11 cellular contexts compared by ENCODE assay signal in the genomic region with DNA sequence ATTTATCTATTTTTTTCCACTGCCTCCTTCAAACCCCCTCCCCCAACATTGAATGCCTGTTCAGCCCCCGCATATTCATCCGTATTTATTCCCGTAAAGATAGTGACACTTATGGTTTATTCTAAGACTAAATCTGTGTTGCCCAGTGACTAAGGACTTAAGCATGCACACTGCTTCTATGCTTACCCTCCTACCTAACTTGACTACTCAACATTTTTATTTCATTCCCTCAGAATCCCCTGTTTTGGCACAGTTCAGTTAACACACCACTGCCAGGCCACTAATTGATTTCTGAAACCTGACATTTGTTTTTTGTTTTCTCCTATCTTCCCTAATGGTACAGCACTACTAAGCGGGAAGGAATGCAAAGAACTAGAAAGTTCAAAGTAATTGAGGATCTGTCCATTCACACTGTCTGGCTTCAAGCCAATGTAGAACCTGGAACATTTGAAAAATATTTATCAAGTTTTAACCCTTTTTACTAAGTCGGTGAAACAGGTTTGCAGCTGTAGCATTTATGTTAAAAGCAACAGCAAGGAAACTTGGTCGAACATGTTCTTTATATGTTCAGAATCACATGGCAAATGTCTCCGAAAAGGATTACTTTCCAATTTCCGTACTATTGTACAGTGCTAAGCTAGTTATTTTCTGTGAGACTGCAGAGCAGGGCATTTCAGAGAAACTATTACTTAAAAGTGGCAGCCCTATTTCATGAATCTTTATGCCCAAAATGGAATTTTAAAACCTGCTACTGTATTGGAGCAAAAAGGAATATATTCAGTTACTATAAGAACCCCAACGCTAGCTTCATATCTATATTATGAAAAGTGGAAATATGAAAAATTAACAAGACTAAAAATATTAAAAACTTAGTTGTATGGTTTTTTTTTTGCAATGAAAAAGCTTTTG. TPM values are rescaled to one million over a fixed set of nuclear protein-coding genes. Genes with fewer than 3 reads are reported as not detected.
DNase-seq lines count a peak whose midpoint lies in the region; ATAC-seq and TF ChIP-seq lines count a peak whose summit lies in the region.
"Had no signal": no experiment of that assay in that cellular context is flagged by ENCODE, and none has a peak within 500 bp of the region (broad histone marks: within the 10 kb centered on the region; RNA-seq: fewer than 3 reads in every experiment).

No MANE protein-coding gene starts in this region.

- H3K4me1 ChIP-seq in IMR-90 (ENCODE audit: control insufficient read depth, insufficient read depth, low read length) (no peaks in the 10 kb centered on the region; the same call in 1 of the 2 replicates), mammary epithelial cell (ENCODE audit: insufficient read depth, low read length) (peaks cover 25% of the 10 kb centered on the region), mucosa of descending colon (ENCODE audit: low read depth) (no peaks in the 10 kb centered on the region)

- 0 out of 2 replicates have a peak, but pooled peaks have one; percentile 2 for ATAC-seq in IMR-90 (ENCODE audit: low read depth)
- ATAC-seq in mucosa of descending colon: no peak
- ATAC-seq in HG02798 (IDR thresholded peaks at IDR 0.05; ENCODE audit: poor library complexity, unreplicated experiment): no peak
- ATAC-seq in effector memory CD8-positive, alpha-beta T cell (replicated peaks): no peak
- ATAC-seq in GM19023 (IDR thresholded peaks at IDR 0.05; ENCODE audit: unreplicated experiment): no peak
- ATAC-seq: heart left ventricle had no signal

- H4K5ac ChIP-seq in IMR-90 (ENCODE audit: low read depth, low read length): no peak overlapping the region

- no peak for TF ChIP-seq RAD21 in IMR-90 (IDR thresholded peaks at IDR 0.05; ENCODE audit: low read length)

- TF ChIP-seq CTCF in AG04449 (IDR thresholded peaks at IDR 0.05; ENCODE audit: insufficient read depth, low read length, missing control alignments): no peak
- no peak for TF ChIP-seq CTCF in IMR-90 (conservative IDR thresholded peaks at IDR 0.05; ENCODE audit: low read depth, low read length)
- TF ChIP-seq CTCF in mammary epithelial cell (conservative IDR thresholded peaks at IDR 0.05 in 1 of 2, IDR thresholded peaks at IDR 0.05 in 1 of 2; ENCODE audit: extremely low read depth in 1 of 2, insufficient read depth in 1 of 2, low read depth in 1 of 2, low read length in 2 of 2): no peak
- TF ChIP-seq CTCF in mucosa of descending colon (IDR thresholded peaks at IDR 0.05): no peak

- no peak overlapping the region for H2BK5ac ChIP-seq in IMR-90 (ENCODE audit: low read depth, low read length, poor library complexity, severe bottlenecking)

- BruUV-seq in IMR-90 (replicated peaks; lab: Mats Ljungman, UMichigan) (no TSS peak), mammary epithelial cell (replicated peaks; lab: Mats Ljungman, UMichigan) (no TSS peak)

- no peak overlapping the region for H3K27ac ChIP-seq in IMR-90 (ENCODE audit: insufficient read depth, low read length)
- H3K27ac ChIP-seq in mammary epithelial cell (ENCODE audit: insufficient read depth, low read depth, low read length): peak overlapping the region; percentile 52
- H3K27ac ChIP-seq: C4-2B, heart left ventricle, SJCRH30 had no signal

- H3K14ac ChIP-seq in IMR-90 (replicated peaks; ENCODE audit: low read depth, low read length): 0 out of 2 replicates have a peak overlapping the region, but pooled peaks have one; percentile 11

- H3K9ac ChIP-seq in IMR-90 (ENCODE audit: low read depth, low read length) (no peak overlapping the region), mammary epithelial cell (ENCODE audit: insufficient read depth, low read length) (peak overlapping the region; percentile 2)

- no peaks in the 10 kb centered on the region for H3K36me3 ChIP-seq in IMR-90 (ENCODE audit: control insufficient read depth, insufficient read depth, low read length)
- H3K36me3 ChIP-seq in mammary epithelial cell (ENCODE audit: insufficient read depth, low read length): no peaks in the 10 kb centered on the region
- no peaks in the 10 kb centered on the region for H3K36me3 ChIP-seq in mucosa of descending colon (ENCODE audit: low read depth)
- H3K36me3 ChIP-seq: heart left ventricle, SJCRH30 had no signal

- no peak overlapping the region for H2AFZ ChIP-seq in IMR-90 (replicated peaks; ENCODE audit: low read length, poor library complexity)
- H2AFZ ChIP-seq in mammary epithelial cell (ENCODE audit: low read depth, low read length): peak overlapping the region; percentile 0

- H4K20me1 ChIP-seq in IMR-90 (ENCODE audit: insufficient read depth, low read length): no peaks in the 10 kb centered on the region
- H4K20me1 ChIP-seq in mammary epithelial cell (ENCODE audit: insufficient read depth, low read length): no peaks in the 10 kb centered on the region

- H3K4me2 ChIP-seq in IMR-90 (ENCODE audit: low read depth, low read length) (peak overlapping the region; percentile 30; the same call in 1 of the 2 replicates), mammary epithelial cell (ENCODE audit: insufficient read depth, low read depth, low read length) (peak overlapping the region; percentile 50)

- peaks cover 35 to 43% of the 10 kb centered on the region in 2 donors for H3K27me3 Mint-ChIP-seq in effector memory CD8-positive, alpha-beta T cell

- 0 out of 2 replicates have a peak, but pooled peaks cover 3% of the 10 kb centered on the region for H3K9me1 ChIP-seq in IMR-90 (ENCODE audit: insufficient read depth, low read length)

- peak; percentile 24 for DNase-seq in AG04449 (ENCODE audit: low read depth, low spot score)
- DNase-seq in IMR-90: peak; percentile 84
- DNase-seq in mammary epithelial cell: peak; percentile 61
- no peak for DNase-seq in mucosa of descending colon
- no peak for DNase-seq in NCI-H526 (lab: John Stamatoyannopoulos, UW)
- DNase-seq in effector memory CD8-positive, alpha-beta T cell: no peak
- DNase-seq: heart left ventricle had no signal

- dilution Hi-C loops in IMR-90 (cut with HindIII; ENCODE audit: low sequenced_read_pairs, unreplicated experiment) (no loop called here), mammary epithelial cell (cut with HindIII; ENCODE audit: low sequenced_read_pairs) (no loop called here)

- H3K4ac ChIP-seq in IMR-90 (ENCODE audit: low read depth, low read length): no peak overlapping the region

- H3K4me3 ChIP-seq in AG04449 (ENCODE audit: low read depth, low read length) (no peak overlapping the region), IMR-90 (ENCODE audit: insufficient read depth, low read depth, low read length) (no peak overlapping the region), mammary epithelial cell (replicated peaks in 1 of 3; ENCODE audit: insufficient read depth in 1 of 3, low read depth in 2 of 3, low read length in 3 of 3) (no peak overlapping the region), mucosa of descending colon (peak overlapping the region; percentile 1)
- H3K4me3 ChIP-seq: heart left ventricle, SJCRH30 had no signal

- no peak overlapping the region; the same call in 1 of the 2 replicates for H2BK120ac ChIP-seq in IMR-90 (ENCODE audit: low read depth, low read length)

- no peak overlapping the region for H3K4me3 Mint-ChIP-seq in effector memory CD8-positive, alpha-beta T cell

- H3K9me3 ChIP-seq in IMR-90 (ENCODE audit: control insufficient read depth, insufficient read depth, low read length): no peaks in the 10 kb centered on the region
- no peaks in the 10 kb centered on the region for H3K9me3 ChIP-seq in mammary epithelial cell (replicated peaks; ENCODE audit: insufficient read depth, low read length)
- H3K9me3 ChIP-seq in mucosa of descending colon: no peaks in the 10 kb centered on the region
- H3K9me3 ChIP-seq: heart left ventricle, SJCRH30 had no signal

- peaks cover 5 to 13% of the 10 kb centered on the region in 2 donors for H3K4me1 Mint-ChIP-seq in effector memory CD8-positive, alpha-beta T cell (ENCODE audit: low read depth in 2 of 2)

- in situ Hi-C loops in IMR-90 (cut with MboI; ENCODE audit: low sequenced_read_pairs) (no loop called here), mammary epithelial cell (cut with MboI; ENCODE audit: low sequenced_read_pairs in 2 of 2) (loop anchor here in 1 of 2 donors (25.0 kb wide), 2 partner anchors 219 to 656 kb away; no protein-coding TSS in a partner anchor)

- H4K91ac ChIP-seq in IMR-90 (ENCODE audit: insufficient read depth, low read depth, low read length): no peak overlapping the region

- CTCF ChIA-PET in AG04449 (lab: Yijun Ruan, JAX): interaction anchor here (1.5 to 2.4 kb wide), 2 partner anchors 22 to 217 kb away, joined by 3 to 8 read pairs; no protein-coding TSS in a partner anchor
- CTCF ChIA-PET in IMR-90 (lab: Yijun Ruan, JAX): interaction anchor here (0.6 to 0.9 kb wide), 2 partner anchors 38 to 192 kb away, joined by 4 to 5 read pairs; no protein-coding TSS in a partner anchor
- CTCF ChIA-PET in mammary epithelial cell (lab: Charles Lee; ENCODE audit: low non-redundant PET): interaction anchor here (0.7 kb wide), 1 partner anchor 251 kb away, joined by 3 read pairs; no protein-coding TSS in a partner anchor

- no peak overlapping the region for H3K27ac Mint-ChIP-seq in effector memory CD8-positive, alpha-beta T cell

- H3K27me3 ChIP-seq in IMR-90 (ENCODE audit: control insufficient read depth, insufficient read depth, low read length) (no peaks in the 10 kb centered on the region), mammary epithelial cell (ENCODE audit: insufficient read depth, low read length) (no peaks in the 10 kb centered on the region)
- H3K27me3 ChIP-seq: SJCRH30 had no signal

- POLR2A ChIA-PET in AG04449 (lab: Yijun Ruan, JAX) (no interaction called here), IMR-90 (lab: Charles Lee; ENCODE audit: unreplicated experiment) (no interaction called here)

- no peak overlapping the region for H3K23ac ChIP-seq in IMR-90 (ENCODE audit: low read depth, low read length)

- no peak for TF ChIP-seq POLR2A in IMR-90 (IDR thresholded peaks at IDR 0.05; ENCODE audit: low read depth, low read length)

- H3K9me3 Mint-ChIP-seq in effector memory CD8-positive, alpha-beta T cell: no peaks in the 10 kb centered on the region

- no peak overlapping the region for H3K18ac ChIP-seq in IMR-90 (ENCODE audit: low read depth, low read length)

- no peak overlapping the region for H2AK9ac ChIP-seq in IMR-90 (replicated peaks; ENCODE audit: low read depth, low read length, poor library complexity)

- H3K79me1 ChIP-seq in IMR-90 (ENCODE audit: low read depth in 1 of 2, low read length in 2 of 2): peaks cover 3 to 11% of the 10 kb centered on the region in 2 experiments; a peak in 3 of 4 replicates

- H2AK5ac ChIP-seq in IMR-90 (ENCODE audit: low read depth, low read length): no peak overlapping the region

- intact Hi-C loops in IMR-90 (cut with micrococcal nuclease): loop anchor here (2.0 to 10.0 kb wide), 2 partner anchors 216 to 278 kb away; no protein-coding TSS in a partner anchor
- intact Hi-C loops in mammary epithelial cell (cut with micrococcal nuclease): loop anchor here (5.0 kb wide), 1 partner anchor 84 kb away; no protein-coding TSS in a partner anchor
- intact Hi-C loops in mucosa of descending colon (cut with DNase I, micrococcal nuclease): no loop called here

- no peak overlapping the region for H2BK20ac ChIP-seq in IMR-90 (ENCODE audit: low read depth, low read length)

- H3K79me2 ChIP-seq in mammary epithelial cell (ENCODE audit: insufficient read depth, low read length): peaks cover 25% of the 10 kb centered on the region

- H3K36me3 Mint-ChIP-seq in effector memory CD8-positive, alpha-beta T cell (ENCODE audit: insufficient read depth): peaks cover 10% of the 10 kb centered on the region

- no peak overlapping the region for H3K56ac ChIP-seq in IMR-90 (ENCODE audit: extremely low read depth, insufficient read depth, low read length)

- WGBS in IMR-90 (ENCODE audit: extremely low coverage in 2 of 2, insufficient read length in 1 of 2), 2 experiments: no CpG with 5 or more reads among the region's 9 CpGs
- whole genome bisulfite sequencing in mammary epithelial cell (ENCODE audit: low coverage, missing lambda C conversion rate): 51% methylated on average over 9 of the region's 9 CpGs

- no peak overlapping the region for H2BK15ac ChIP-seq in IMR-90 (ENCODE audit: low read depth, low read length)

- H4K8ac ChIP-seq in IMR-90 (ENCODE audit: low read depth in 2 of 2, low read length in 2 of 2): no peak overlapping the region

RNA-seq across cellular contexts. Expression of gene KLF5, which starts 2.5 kb away (rescaled TPM):
- total RNA-seq in IMR-90 (2012; rRNA removed) (4.4 and 5.4 TPM in 2 replicates), mammary epithelial cell (100 to 1,000 TPM in 1 of 2 donors, 10 to 100 TPM in 1; 34.3 to 175 TPM), mucosa of descending colon (100 to 1,000 TPM; 131 to 401 (median 330) TPM)
- polyA plus RNA-seq in IMR-90 (2012; rRNA removed) (8.8 and 11.2 TPM in 2 replicates), mammary epithelial cell (162 TPM)
- 1.9 and 4.8 TPM in 2 replicates for polyA plus RNA-seq in IMR-90 (2012; cell fraction: cytosol; rRNA removed)
- polyA plus RNA-seq in IMR-90 (2012; cell fraction: nucleus; rRNA removed; ENCODE audit: low replicate concordance): 3.7 and 10.8 TPM in 2 replicates
- 104 TPM for polyA minus RNA-seq in mammary epithelial cell

Comparison
In these comparisons a context has a peak if more than half of its experiments do, and no peak if none do; other contexts are left out.
1. DNase-seq: peak in AG04449 (single experiment), IMR-90 (single experiment) and mammary epithelial cell (single experiment); none in mucosa of descending colon (0 of 3), NCI-H526 (0 of 2) and effector memory CD8-positive, alpha-beta T cell (0 of 3).
2. intact Hi-C loops: an anchor here in IMR-90 (2.0 to 10.0 kb wide) and mammary epithelial cell (5.0 kb wide); none called in mucosa of descending colon.